Comparison of ENCODE assay signal across 9 cellular contexts in genomic region chr3:52684184-52684583, GRCh38. TPM values are rescaled to one million over a fixed set of nuclear protein-coding genes. Genes with fewer than 3 reads are reported as not detected.
A peak's percentile ranks its signal among the peaks of the same experiment; 100 is the strongest.
DNase-seq lines count a peak whose midpoint lies in the region; ATAC-seq and TF ChIP-seq lines count a peak whose summit lies in the region.
"Had no signal": no experiment of that assay in that cellular context is flagged by ENCODE, and none has a peak within 500 bp of the region (broad histone marks: within the 10 kb centered on the region; RNA-seq: fewer than 3 reads in every experiment).

No MANE protein-coding gene starts in this region.

- peaks cover 16% of the 10 kb centered on the region for H3K36me3 Mint-ChIP-seq in mesothelial cell of epicardium

- peak overlapping the region; percentile 83 for H3K4me3 Mint-ChIP-seq in mesothelial cell of epicardium

- H3K4me3 ChIP-seq in left ventricle myocardium inferior (peak overlapping the region; percentile 90), right atrium auricular region (no peak overlapping the region), adipocyte (ENCODE audit: low read length) (peak overlapping the region; percentile 94)

- no peak for TF ChIP-seq CTCF in left ventricle myocardium inferior (IDR thresholded peaks at IDR 0.05; ENCODE audit: borderline replicate concordance)
- no peak for TF ChIP-seq CTCF in right atrium auricular region (IDR thresholded peaks at IDR 0.05)
- no peak for TF ChIP-seq CTCF in mesothelial cell of epicardium (IDR thresholded peaks at IDR 0.05; ENCODE audit: unreplicated experiment)

- no peaks in the 10 kb centered on the region for H3K9me3 Mint-ChIP-seq in mesothelial cell of epicardium

- in situ Hi-C loops in KBM-7 (cut with MboI; ENCODE audit: low pct_unique_long_range_greater_than_20kb, low sequenced_read_pairs): no loop called here

- peaks cover 44% of the 10 kb centered on the region for H3K4me1 Mint-ChIP-seq in mesothelial cell of epicardium

- H3K9me3 ChIP-seq in left ventricle myocardium inferior (replicated peaks) (no peaks in the 10 kb centered on the region), right atrium auricular region (no peaks in the 10 kb centered on the region), adipocyte (ENCODE audit: control insufficient read depth, low read length) (no peaks in the 10 kb centered on the region)

- DNase-seq in left ventricle myocardium inferior (no peak), right atrium auricular region (ENCODE audit: low spot score) (no peak), adipocyte (ENCODE audit: low read depth) (no peak), mesothelial cell of epicardium (ENCODE audit: low spot score in 2 of 2, unreplicated experiment in 2 of 2) (no peak), KBM-7 (no peak)
- DNase-seq: NCI-H345 had no signal

- no peaks in the 10 kb centered on the region for H3K27me3 ChIP-seq in left ventricle myocardium inferior (ENCODE audit: low read depth)
- no peaks in the 10 kb centered on the region for H3K27me3 ChIP-seq in right atrium auricular region
- no peaks in the 10 kb centered on the region for H3K27me3 ChIP-seq in adipocyte (replicated peaks; ENCODE audit: control insufficient read depth, insufficient read depth, low read length)

- H3K4me1 ChIP-seq in left ventricle myocardium inferior: peaks cover 84% of the 10 kb centered on the region
- peaks cover 0 to 53% of the 10 kb centered on the region in 2 donors for H3K4me1 ChIP-seq in right atrium auricular region
- peaks cover 82% of the 10 kb centered on the region for H3K4me1 ChIP-seq in adipocyte (ENCODE audit: control insufficient read depth, insufficient read depth, low read length)

- H3K36me3 ChIP-seq in left ventricle myocardium inferior: peaks cover 40% of the 10 kb centered on the region
- H3K36me3 ChIP-seq in right atrium auricular region: peaks cover 29% of the 10 kb centered on the region
- peaks cover 26% of the 10 kb centered on the region for H3K36me3 ChIP-seq in adipocyte (ENCODE audit: control insufficient read depth, insufficient read depth, low read length, severe bottlenecking)

- intact Hi-C loops in left ventricle myocardium inferior (cut with micrococcal nuclease): no loop called here

- H3K27ac ChIP-seq in left ventricle myocardium inferior (replicated peaks): peak overlapping the region; percentile 99
- H3K27ac ChIP-seq in right atrium auricular region: peak overlapping the region in 1 of 2 donors; percentile 95

- peak overlapping the region; percentile 96 for H3K27ac Mint-ChIP-seq in mesothelial cell of epicardium

- H3K9ac ChIP-seq in adipocyte (ENCODE audit: low read length): peak overlapping the region; percentile 99

- no peaks in the 10 kb centered on the region for H3K27me3 Mint-ChIP-seq in mesothelial cell of epicardium (ENCODE audit: low read depth)

- ATAC-seq in HG03432 (IDR thresholded peaks at IDR 0.05; ENCODE audit: unreplicated experiment) (no peak), HG02884 (IDR thresholded peaks at IDR 0.05; ENCODE audit: unreplicated experiment) (no peak), HG02763 (IDR thresholded peaks at IDR 0.05; ENCODE audit: unreplicated experiment) (no peak)

RNA-seq across cellular contexts. Expression of gene PBRM1, which starts 1.5 kb away (rescaled TPM):
- total RNA-seq in left ventricle myocardium inferior (52.3 TPM), right atrium auricular region (10 to 100 TPM; 39.8 to 40.6 TPM), mesothelial cell of epicardium (90.1 to 92.4 TPM (median 91.2 TPM) in 3 replicates)

RNA-seq across cellular contexts. Expression of gene GNL3, which starts 1.6 kb away (rescaled TPM):
- total RNA-seq in left ventricle myocardium inferior (26.8 TPM), right atrium auricular region (10 to 100 TPM; 29.7 to 49.3 TPM), mesothelial cell of epicardium (105 to 120 TPM (median 116 TPM) in 3 replicates)

RNA-seq across cellular contexts. Expression of gene GLT8D1, which starts 21.4 kb away (rescaled TPM):
- total RNA-seq in left ventricle myocardium inferior: 29.2 TPM
- total RNA-seq in right atrium auricular region: 10 to 100 TPM; 37.7 to 46.7 TPM
- total RNA-seq in mesothelial cell of epicardium: 73.0 to 79.2 TPM (median 76.2 TPM) in 3 replicates

RNA-seq across cellular contexts. Expression of gene SPCS1, which starts 21.7 kb away (rescaled TPM):
- total RNA-seq in left ventricle myocardium inferior: 85.8 TPM
- total RNA-seq in right atrium auricular region: 100 to 1,000 TPM; 138 to 328 TPM
- total RNA-seq in mesothelial cell of epicardium: 81.9 to 82.7 TPM (median 82.5 TPM) in 3 replicates

Comparison
In these comparisons a context has a peak if more than half of its experiments do, and no peak if none do; other contexts are left out.
1. H3K4me3 ChIP-seq: peak in left ventricle myocardium inferior (single experiment) and adipocyte (single experiment); none in right atrium auricular region (0 of 2).